9 cellular contexts compared by ENCODE assay signal in the genomic region with DNA sequence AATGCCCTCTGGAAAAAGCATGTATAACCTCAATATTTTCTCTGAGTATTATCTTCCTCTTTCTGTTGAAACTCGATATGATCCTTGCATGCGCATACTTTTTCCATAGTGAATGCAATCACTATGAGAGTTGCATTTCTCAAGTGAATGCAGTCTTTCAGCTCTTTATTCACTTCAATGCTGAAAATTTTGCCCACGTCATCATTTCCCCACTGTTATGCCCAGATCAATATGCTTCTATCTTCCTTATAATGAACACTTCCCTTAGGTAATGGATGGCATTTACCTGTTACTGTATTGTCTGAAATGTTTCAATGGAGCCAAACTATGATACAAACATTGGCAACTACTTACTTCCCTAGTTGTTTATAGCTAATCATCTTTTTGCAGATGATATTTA.
"Had no signal": no experiment of that assay in that cellular context is flagged by ENCODE, and none has a peak within 500 bp of the region (broad histone marks: within the 10 kb centered on the region; RNA-seq: fewer than 3 reads in every experiment).

No MANE protein-coding gene starts in this region.

- ATAC-seq: GM23338, HCT116 had no signal

- H3K4me3 ChIP-seq: GM23338, HAP-1 had no signal

- H3K4me1 ChIP-seq: HAP-1 had no signal

- H3K36me3 ChIP-seq: HAP-1 had no signal

- H3K9me3 ChIP-seq: HAP-1 had no signal

- H3K9ac ChIP-seq: KMS-11 had no signal

- H3K27ac ChIP-seq: KMS-11 had no signal

- H2AFZ ChIP-seq: GM23338 had no signal

- FAIRE-seq: H1, HTR-8/SVneo had no signal

- DNase-seq: H7, HFFc6, KBM-7 had no signal

- H3K4me2 ChIP-seq: GM23338, KMS-11 had no signal
